ENCODE assay signal across 1 cellular context in genomic region chr12:53675701-53676607, GRCh38.
TF ChIP-seq lines count a peak whose summit lies in the region.

Gene ATP5MC2, minus strand, starts transcription at chr12:53676083. Its CDS starts 3,469 bp downstream, at chr12:53672614.

TF ChIP-seq in K562, 482 proteins besides CTCF, POLR2A, EP300 and RAD21 (continued from another document and continues in another):
- TF ChIP-seq ZBTB40 (IDR thresholded peaks at IDR 0.05): peak; percentile 32; the same call in 1 of the 2 replicates
- TF ChIP-seq ZBTB40 (CRISPR knock-in tag; IDR thresholded peaks at IDR 0.05): no peak
- TF ChIP-seq THRB (CRISPR knock-in tag; conservative IDR thresholded peaks at IDR 0.05): 0 out of 2 replicates have a peak, but pooled peaks have one; percentile 58
- no peak for TF ChIP-seq SAFB (IDR thresholded peaks at IDR 0.05; ENCODE audit: borderline replicate concordance, low read depth, low read length)
- TF ChIP-seq CHD1 (IDR thresholded peaks at IDR 0.05; ENCODE audit: low read length): peak; percentile 87
- TF ChIP-seq GTF2E2 (tag; IDR thresholded peaks at IDR 0.05): no peak; the same call in 1 of the 2 replicates
- TF ChIP-seq ZKSCAN3 (CRISPR knock-in tag; IDR thresholded peaks at IDR 0.05): no peak
- TF ChIP-seq CHD2 (IDR thresholded peaks at IDR 0.05; ENCODE audit: low read depth, low read length): peak; percentile 49
- TF ChIP-seq PTTG1 (tag; IDR thresholded peaks at IDR 0.05; ENCODE audit: low read depth): no peak
- TF ChIP-seq MYNN (IDR thresholded peaks at IDR 0.05): no peak
- no peak for TF ChIP-seq MYNN (CRISPR knock-in tag; IDR thresholded peaks at IDR 0.05)
- TF ChIP-seq BRD9 (IDR thresholded peaks at IDR 0.05; ENCODE audit: low read depth, partially characterized antibody): peak; percentile 81
- no peak for TF ChIP-seq ZBTB12 (CRISPR knock-in tag; IDR thresholded peaks at IDR 0.05)
- TF ChIP-seq TEAD4 (IDR thresholded peaks at IDR 0.05; ENCODE audit: low read length): 0 out of 2 replicates have a peak, but pooled peaks have one; percentile 58
- no peak for TF ChIP-seq TEAD4 (CRISPR knock-in tag; IDR thresholded peaks at IDR 0.05; ENCODE audit: borderline replicate concordance)
- TF ChIP-seq ZBTB43 (CRISPR knock-in tag; IDR thresholded peaks at IDR 0.05): peak; percentile 38; the same call in 1 of the 2 replicates
- no peak for TF ChIP-seq ZNF699 (CRISPR knock-in tag; IDR thresholded peaks at IDR 0.05; ENCODE audit: insufficient replicate concordance)
- TF ChIP-seq ZNF282 (CRISPR knock-in tag; IDR thresholded peaks at IDR 0.05): 0 out of 2 replicates have a peak, but pooled peaks have one; percentile 62
- TF ChIP-seq RBM14 (IDR thresholded peaks at IDR 0.05; ENCODE audit: borderline replicate concordance, insufficient read depth, low read depth, low read length): no peak
- no peak for TF ChIP-seq CBX8 (IDR thresholded peaks at IDR 0.05; ENCODE audit: borderline replicate concordance, extremely low read depth, low read depth, low read length, poor library complexity, severe bottlenecking)
- no peak for TF ChIP-seq SFPQ (IDR thresholded peaks at IDR 0.05; ENCODE audit: low read depth, low read length)
- TF ChIP-seq L3MBTL2 (IDR thresholded peaks at IDR 0.05): peak; percentile 95
- TF ChIP-seq RBM25 (IDR thresholded peaks at IDR 0.05; ENCODE audit: low read depth, low read length, severe bottlenecking): no peak
- peak in 1 of 2 experiments; percentile 86; a peak in 1 of 4 replicates for TF ChIP-seq BCLAF1 (IDR thresholded peaks at IDR 0.05; ENCODE audit: borderline replicate concordance in 1 of 2, control insufficient read depth in 1 of 2, low read depth in 2 of 2, low read length in 1 of 2)
- TF ChIP-seq ZNF586 (CRISPR knock-in tag; conservative IDR thresholded peaks at IDR 0.05): no peak
- TF ChIP-seq FOXP4 (CRISPR knock-in tag; IDR thresholded peaks at IDR 0.05; ENCODE audit: borderline replicate concordance): peak; percentile 76; the same call in 1 of the 2 replicates
- no peak for TF ChIP-seq MCM7 (IDR thresholded peaks at IDR 0.05)
- no peak for TF ChIP-seq BCL6 (CRISPR knock-in tag; IDR thresholded peaks at IDR 0.05)
- peak; percentile 53 for TF ChIP-seq BHLHE40 (IDR thresholded peaks at IDR 0.05; ENCODE audit: low read length)
- TF ChIP-seq NR2F6 (CRISPR knock-in tag; IDR thresholded peaks at IDR 0.05): no peak
- TF ChIP-seq ZBTB11 (CRISPR knock-in tag; IDR thresholded peaks at IDR 0.05): peak in 1 of 3 experiments; percentile 68; a peak in 1 of 6 replicates
- TF ChIP-seq ETV5 (CRISPR knock-in tag; IDR thresholded peaks at IDR 0.05; ENCODE audit: low read depth): peak; percentile 97
